In genomic region chr3:58628823-58629562, GRCh38 we compare ENCODE assay signal across 11 cellular contexts. TPM values are rescaled to one million over a fixed set of nuclear protein-coding genes. Genes with fewer than 3 reads are reported as not detected.
A peak's percentile ranks its signal among the peaks of the same experiment; 100 is the strongest.
DNase-seq lines count a peak whose midpoint lies in the region; ATAC-seq and TF ChIP-seq lines count a peak whose summit lies in the region.
"Had no signal": no experiment of that assay in that cellular context is flagged by ENCODE, and none has a peak within 500 bp of the region (broad histone marks: within the 10 kb centered on the region; RNA-seq: fewer than 3 reads in every experiment).

No MANE protein-coding gene starts in this region.

- H3K4ac ChIP-seq in mesenchymal stem cell (ENCODE audit: low read depth in 1 of 2, low read length in 2 of 2) = no peak overlapping the region

- H3K36me3 ChIP-seq in mesenchymal stem cell (ENCODE audit: control insufficient read depth in 1 of 2, insufficient read depth in 2 of 2, low read depth in 1 of 2, low read length in 2 of 2) = no peaks in the 10 kb centered on the region
- H3K36me3 ChIP-seq: BLaER1 had no signal

- no peak overlapping the region for H4K91ac ChIP-seq in mesenchymal stem cell (ENCODE audit: low read length)

- H3K27ac ChIP-seq in dorsolateral prefrontal cortex (peak overlapping the region in 53 of 59 donors; percentile 8 to 89 (median 59)), mesenchymal stem cell (ENCODE audit: low read length, poor library complexity, severe bottlenecking) (no peak overlapping the region)
- H3K27ac ChIP-seq: BLaER1 had no signal

- peaks cover 0 to 5% (median 0%) of the 10 kb centered on the region in 45 donors for H3K27me3 ChIP-seq in dorsolateral prefrontal cortex
- H3K27me3 ChIP-seq in mesenchymal stem cell (ENCODE audit: control insufficient read depth in 1 of 2, insufficient read depth in 1 of 2, low read length in 2 of 2) = peaks cover under 1 to 5% of the 10 kb centered on the region in 2 experiments
- H3K27me3 ChIP-seq: BLaER1 had no signal

- no peak overlapping the region for H4K8ac ChIP-seq in mesenchymal stem cell (ENCODE audit: low read length)

- H2AK5ac ChIP-seq in mesenchymal stem cell (ENCODE audit: low read length, severe bottlenecking) = no peak overlapping the region

- H3K23ac ChIP-seq in mesenchymal stem cell (ENCODE audit: low read length in 2 of 2) = no peak overlapping the region

- DNase-seq in A172 (ENCODE audit: low spot score) = peak; percentile 40
- DNase-seq in NCI-H1092 treated with DMSO at 0.1 percent for 48 hours (lab: John Stamatoyannopoulos, UW) = peak; percentile 33
- no peak for DNase-seq in dorsolateral prefrontal cortex
- no peak for DNase-seq in mesenchymal stem cell
- DNase-seq in effector CD4-positive, alpha-beta T cell = no peak
- DNase-seq in HuH-7.5 (ENCODE audit: low spot score) = no peak
- DNase-seq in activated T-helper 1 cell treated with anti-CD3 and anti-CD28 coated beads, Interleukin-12 subunit alpha, Interleukin-12 subunit beta, Interleukin-2, Interleukin-4 antibody, amounts not matched to agents 30 ng/mL and 10 ng/mL and 1 ng/mL, durations not matched to agents 14 hours and 24 hours and 36 hours (ENCODE audit: low spot score) = no peak
- DNase-seq: activated gamma-delta T cell treated with Interleukin-2 at 50 U/mL for 16 hours had no signal

- H3K4me1 ChIP-seq in mesenchymal stem cell (ENCODE audit: control insufficient read depth, insufficient read depth, low read depth, low read length) = peaks cover 3% of the 10 kb centered on the region

- 72% methylated on average over 10 of the region's 13 CpGs for WGBS in mesenchymal stem cell

- no peak overlapping the region for H2BK12ac ChIP-seq in mesenchymal stem cell (ENCODE audit: low read length in 2 of 2)

- H3K4me3 Mint-ChIP-seq in activated T-helper 1 cell treated with anti-CD3 and anti-CD28 coated beads, Interleukin-12 subunit alpha, Interleukin-12 subunit beta, Interleukin-2, Interleukin-4 antibody, amounts not matched to agents 30 ng/mL and 10 ng/mL and 1 ng/mL, durations not matched to agents 14 hours and 24 hours and 36 hours = no peak overlapping the region

- no peaks in the 10 kb centered on the region for H3K9me3 ChIP-seq in mesenchymal stem cell (ENCODE audit: control insufficient read depth, low read length)
- H3K9me3 ChIP-seq: BLaER1 had no signal

- no peaks in the 10 kb centered on the region for H3K9me3 Mint-ChIP-seq in activated T-helper 1 cell treated with anti-CD3 and anti-CD28 coated beads, Interleukin-12 subunit alpha, Interleukin-12 subunit beta, Interleukin-2, Interleukin-4 antibody, amounts not matched to agents 30 ng/mL and 10 ng/mL and 1 ng/mL, durations not matched to agents 14 hours and 24 hours and 36 hours

- no peak overlapping the region for H3K27ac Mint-ChIP-seq in activated T-helper 1 cell treated with anti-CD3 and anti-CD28 coated beads, Interleukin-12 subunit alpha, Interleukin-12 subunit beta, Interleukin-2, Interleukin-4 antibody, amounts not matched to agents 30 ng/mL and 10 ng/mL and 1 ng/mL, durations not matched to agents 14 hours and 24 hours and 36 hours

- H2BK5ac ChIP-seq in mesenchymal stem cell (ENCODE audit: low read depth, low read length, poor library complexity, severe bottlenecking) = no peak overlapping the region

- H3K14ac ChIP-seq in mesenchymal stem cell (ENCODE audit: low read length in 2 of 2) = no peak overlapping the region

- no peak overlapping the region for H2BK15ac ChIP-seq in mesenchymal stem cell (ENCODE audit: low read depth, poor library complexity, severe bottlenecking)

- no peak for TF ChIP-seq CTCF in dorsolateral prefrontal cortex (IDR thresholded peaks at IDR 0.05 in 54 of 56, conservative IDR thresholded peaks at IDR 0.05 in 2 of 56; ENCODE audit: low read depth in 1 of 56, partially characterized antibody in 56 of 56)

- H3K4me3 ChIP-seq in dorsolateral prefrontal cortex (no peak overlapping the region), mesenchymal stem cell (ENCODE audit: insufficient read depth in 1 of 2, low read depth in 1 of 2, low read length in 2 of 2) (peak overlapping the region in 1 of 2 experiments; percentile 57)
- H3K4me3 ChIP-seq: BLaER1 had no signal

- H2BK120ac ChIP-seq in mesenchymal stem cell (ENCODE audit: low read depth, low read length) = no peak overlapping the region

- no peak overlapping the region for H2AFZ ChIP-seq in mesenchymal stem cell (ENCODE audit: low read depth, low read length)

- H3K36me3 Mint-ChIP-seq in activated T-helper 1 cell treated with anti-CD3 and anti-CD28 coated beads, Interleukin-12 subunit alpha, Interleukin-12 subunit beta, Interleukin-2, Interleukin-4 antibody, amounts not matched to agents 30 ng/mL and 10 ng/mL and 1 ng/mL, durations not matched to agents 14 hours and 24 hours and 36 hours (ENCODE audit: low read depth) = no peaks in the 10 kb centered on the region

- no peak overlapping the region for H3K4me2 ChIP-seq in mesenchymal stem cell (ENCODE audit: low read length, poor library complexity, severe bottlenecking)
- H3K4me2 ChIP-seq: BLaER1 had no signal

- intact Hi-C loops in dorsolateral prefrontal cortex (cut with DNase I) = loop anchor here in 1 of 2 donors (10.0 kb wide), 1 partner anchor 194 kb away; the partner anchor contains the start of gene PDHB
- intact Hi-C loops in activated T-helper 1 cell treated with anti-CD3 and anti-CD28 coated beads, Interleukin-12 subunit alpha, Interleukin-12 subunit beta, Interleukin-2, Interleukin-4 antibody, amounts not matched to agents 30 ng/mL and 10 ng/mL and 1 ng/mL, durations not matched to agents 14 hours and 24 hours and 36 hours (cut with micrococcal nuclease) = no loop called here

- no peak overlapping the region for H3K18ac ChIP-seq in mesenchymal stem cell (ENCODE audit: low read depth in 1 of 2, low read length in 2 of 2)

- H3K4me1 Mint-ChIP-seq in activated T-helper 1 cell treated with anti-CD3 and anti-CD28 coated beads, Interleukin-12 subunit alpha, Interleukin-12 subunit beta, Interleukin-2, Interleukin-4 antibody, amounts not matched to agents 30 ng/mL and 10 ng/mL and 1 ng/mL, durations not matched to agents 14 hours and 24 hours and 36 hours (ENCODE audit: low read depth) = no peaks in the 10 kb centered on the region

- peak overlapping the region; percentile 79 for H3K9ac ChIP-seq in mesenchymal stem cell (ENCODE audit: low read length)
- H3K9ac ChIP-seq: BLaER1 had no signal

- H3K27me3 Mint-ChIP-seq in activated T-helper 1 cell treated with anti-CD3 and anti-CD28 coated beads, Interleukin-12 subunit alpha, Interleukin-12 subunit beta, Interleukin-2, Interleukin-4 antibody, amounts not matched to agents 30 ng/mL and 10 ng/mL and 1 ng/mL, durations not matched to agents 14 hours and 24 hours and 36 hours (ENCODE audit: insufficient read depth) = no peaks in the 10 kb centered on the region

- no peaks in the 10 kb centered on the region for H3K79me1 ChIP-seq in mesenchymal stem cell (replicated peaks; ENCODE audit: low read length, poor library complexity, severe bottlenecking)

- ATAC-seq in GM18502 (IDR thresholded peaks at IDR 0.05; ENCODE audit: poor library complexity, unreplicated experiment) = no peak

RNA-seq across cellular contexts. Expression of gene FAM3D, which starts 37.6 kb away (rescaled TPM):
- total RNA-seq in A172 (2014; rRNA removed; shearing (Covaris generic)) = not detected in 2 replicates
- under 1 TPM in 7 of 120 experiments, not detected in 113; 0.36 to 0.82 (median 0.44) TPM for total RNA-seq in dorsolateral prefrontal cortex
- not detected for polyA plus RNA-seq in mesenchymal stem cell (2013, experiment 1 of 2)
- polyA plus RNA-seq in mesenchymal stem cell (2013, experiment 2 of 2) = not detected
- total RNA-seq in activated T-helper 1 cell treated with anti-CD3 and anti-CD28 coated beads, Interleukin-12 subunit alpha, Interleukin-12 subunit beta, Interleukin-2, Interleukin-4 antibody, amounts not matched to agents 30 ng/mL and 10 ng/mL and 1 ng/mL, durations not matched to agents 14 hours and 24 hours and 36 hours = not detected in 2 replicates
- polyA plus RNA-seq: keratinocyte had no signal

RNA-seq across cellular contexts. Expression of gene FAM107A, which starts 51.8 kb away (rescaled TPM):
- not detected in 2 replicates for total RNA-seq in A172 (2014; rRNA removed; shearing (Covaris generic))
- 1,000 to 10,000 TPM in 22 of 120 experiments, 100 to 1,000 TPM in 98; 392 to 2,029 (median 764) TPM for total RNA-seq in dorsolateral prefrontal cortex
- polyA plus RNA-seq in mesenchymal stem cell (2013, experiment 1 of 2) = not detected
- polyA plus RNA-seq in mesenchymal stem cell (2013, experiment 2 of 2) = not detected
- not detected in 2 replicates for total RNA-seq in activated T-helper 1 cell treated with anti-CD3 and anti-CD28 coated beads, Interleukin-12 subunit alpha, Interleukin-12 subunit beta, Interleukin-2, Interleukin-4 antibody, amounts not matched to agents 30 ng/mL and 10 ng/mL and 1 ng/mL, durations not matched to agents 14 hours and 24 hours and 36 hours
- polyA plus RNA-seq: keratinocyte had no signal

Comparison
In these comparisons a context has a peak if more than half of its experiments do, and no peak if none do; other contexts are left out.
1. DNase-seq: peak in A172 (single experiment) and NCI-H1092 treated with DMSO at 0.1 percent for 48 hours (single experiment); none in dorsolateral prefrontal cortex (0 of 10), mesenchymal stem cell (single experiment), effector CD4-positive, alpha-beta T cell (single experiment), HuH-7.5 (single experiment) and activated T-helper 1 cell treated with anti-CD3 and anti-CD28 coated beads, Interleukin-12 subunit alpha, Interleukin-12 subunit beta, Interleukin-2, Interleukin-4 antibody, amounts not matched to agents 30 ng/mL and 10 ng/mL and 1 ng/mL, durations not matched to agents 14 hours and 24 hours and 36 hours (single experiment).
2. RNA of gene FAM107A, which starts 51.8 kb away (total RNA-seq): 392 to 2,029 TPM in dorsolateral prefrontal cortex; not detected in A172 and not detected in activated T-helper 1 cell treated with anti-CD3 and anti-CD28 coated beads, Interleukin-12 subunit alpha, Interleukin-12 subunit beta, Interleukin-2, Interleukin-4 antibody, amounts not matched to agents 30 ng/mL and 10 ng/mL and 1 ng/mL, durations not matched to agents 14 hours and 24 hours and 36 hours; every median in the first group is over 100 times any median in the second.